ENCODE assay signal across 8 cellular contexts in the genomic region with DNA sequence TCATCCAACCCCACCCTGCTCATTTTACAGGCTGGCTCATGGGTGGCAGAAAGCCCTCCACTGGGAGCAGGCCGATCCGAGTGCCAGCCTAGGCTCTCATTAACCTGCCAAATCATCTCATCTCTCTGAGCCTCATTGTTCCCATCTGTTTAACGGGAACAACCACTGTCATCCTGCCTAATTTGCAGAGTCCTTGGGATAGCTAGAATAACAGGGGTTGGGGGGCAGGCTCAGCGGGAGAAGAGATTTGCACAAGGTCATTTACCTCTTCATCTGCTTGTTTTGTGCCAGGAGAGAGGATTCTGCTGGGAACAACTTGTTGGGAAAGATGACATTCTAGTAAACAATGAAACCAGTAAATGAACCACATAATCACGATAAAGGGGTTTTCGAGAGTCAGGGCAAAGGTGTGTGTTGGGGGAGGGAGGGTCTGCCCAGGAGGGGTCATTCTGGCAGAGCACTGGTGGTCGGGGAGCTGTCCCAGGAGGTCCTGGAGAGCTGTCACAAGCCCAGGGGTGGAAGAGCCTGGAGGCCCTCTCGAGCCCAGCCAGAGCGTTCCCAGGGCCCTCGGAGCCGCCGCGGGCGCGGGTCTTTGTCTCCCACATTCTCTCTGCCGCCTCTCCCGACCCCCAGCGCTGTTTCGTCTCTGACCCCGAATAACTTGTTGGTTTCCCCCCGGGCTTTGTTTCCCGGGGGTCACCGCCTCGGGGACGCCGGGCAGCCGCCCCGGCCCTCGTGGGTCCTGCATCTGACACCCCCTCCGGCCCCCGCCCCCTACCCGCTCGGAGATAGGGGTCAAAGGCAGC. TPM values are rescaled to one million over a fixed set of nuclear protein-coding genes. Genes with fewer than 3 reads are reported as not detected.
DNase-seq lines count a peak whose midpoint lies in the region; ATAC-seq and TF ChIP-seq lines count a peak whose summit lies in the region.

No MANE protein-coding gene starts in this region.

- H3K9ac ChIP-seq in liver (ENCODE audit: low read depth in 1 of 2, low read length in 2 of 2): peak overlapping the region; percentile 29 to 58

- H3K4me3 Mint-ChIP-seq in activated T-cell treated with anti-CD3 and anti-CD28 coated beads, Interleukin-2, amount 50 U/mL, for 72 hours: peak overlapping the region; percentile 54 to 74

- TF ChIP-seq CTCF in liver (IDR thresholded peaks at IDR 0.05; ENCODE audit: low read depth, low read length, missing input control) (no peak), tibial nerve (IDR thresholded peaks at IDR 0.05) (no peak)

- peaks cover 11 to 43% (median 31%) of the 10 kb centered on the region in 4 donors for H3K4me1 ChIP-seq in liver (ENCODE audit: control insufficient read depth in 4 of 4, insufficient read depth in 4 of 4, low read length in 3 of 4)
- H3K4me1 ChIP-seq in tibial nerve: peaks cover 5 to 46% (median 40%) of the 10 kb centered on the region in 4 donors

- TF ChIP-seq EP300 in tibial nerve (IDR thresholded peaks at IDR 0.05): no peak

- H3K27me3 ChIP-seq in liver (ENCODE audit: control insufficient read depth in 4 of 4, insufficient read depth in 4 of 4, low read length in 3 of 4) (no peaks in the 10 kb centered on the region), tibial nerve (no peaks in the 10 kb centered on the region)

- TF ChIP-seq RAD21 in liver (IDR thresholded peaks at IDR 0.05): peak in 1 of 2 donors; percentile 64

- H3K27me3 Mint-ChIP-seq in activated T-cell treated with anti-CD3 and anti-CD28 coated beads, Interleukin-2, amount 50 U/mL, for 72 hours (ENCODE audit: low read depth): peaks cover 11% of the 10 kb centered on the region

- peaks cover 0 to 1% of the 10 kb centered on the region in 2 donors for H3K36me3 Mint-ChIP-seq in activated T-cell treated with anti-CD3 and anti-CD28 coated beads, Interleukin-2, amount 50 U/mL, for 72 hours (ENCODE audit: insufficient read depth in 2 of 2)

- no peak for DNase-seq in activated T-cell treated with anti-CD3 and anti-CD28 coated beads, Interleukin-2, amount 50 U/mL, for 72 hours
- DNase-seq in activated T-cell treated with anti-CD3 and anti-CD28 coated beads for 4 hours (no peak), amniotic epithelial cell (ENCODE audit: low read depth) (peak; percentile 20), tibial nerve (ENCODE audit: low spot score in 2 of 2) (peak in 1 of 2 donors; percentile 43), NAMALWA (ENCODE audit: low spot score) (no peak), HCEC 1CT (no peak)

- no peak for ATAC-seq in activated T-cell treated with anti-CD3 and anti-CD28 coated beads, Interleukin-2, amount 50 U/mL, for 72 hours (replicated peaks in 1 of 2)
- ATAC-seq in HG03571 (IDR thresholded peaks at IDR 0.05; ENCODE audit: unreplicated experiment): no peak

- no peaks in the 10 kb centered on the region for H3K9me3 Mint-ChIP-seq in activated T-cell treated with anti-CD3 and anti-CD28 coated beads, Interleukin-2, amount 50 U/mL, for 72 hours

- WGBS in liver: 8% methylated on average over 33 of the region's 33 CpGs
- 7 to 15% methylated on average over 28 to 33 of the region's 33 CpGs for WGBS in tibial nerve, 2 donors

- H3K27ac ChIP-seq in liver (ENCODE audit: low read depth in 1 of 2, low read length in 2 of 2) (peak overlapping the region; percentile 98 to 99), tibial nerve (peak overlapping the region; percentile 94 to 100 (median 98))

- H3K9me3 ChIP-seq in liver (ENCODE audit: control insufficient read depth in 4 of 4, low read length in 3 of 4): no peaks in the 10 kb centered on the region
- no peaks in the 10 kb centered on the region for H3K9me3 ChIP-seq in tibial nerve

- peaks cover 0 to 4% (median 1%) of the 10 kb centered on the region in 4 donors for H3K36me3 ChIP-seq in liver (ENCODE audit: control insufficient read depth in 4 of 4, insufficient read depth in 3 of 4, low read depth in 1 of 4, low read length in 3 of 4)
- H3K36me3 ChIP-seq in tibial nerve: no peaks in the 10 kb centered on the region

- H3K4me3 ChIP-seq in liver (ENCODE audit: low read depth in 1 of 3, low read length in 3 of 3) (peak overlapping the region; percentile 48 to 92 (median 82)), tibial nerve (peak overlapping the region; percentile 82 to 100 (median 95))

- TF ChIP-seq POLR2A in tibial nerve (IDR thresholded peaks at IDR 0.05): no peak

- H3K27ac Mint-ChIP-seq in activated T-cell treated with anti-CD3 and anti-CD28 coated beads, Interleukin-2, amount 50 U/mL, for 72 hours: no peak overlapping the region

- H3K4me1 Mint-ChIP-seq in activated T-cell treated with anti-CD3 and anti-CD28 coated beads, Interleukin-2, amount 50 U/mL, for 72 hours (ENCODE audit: low read depth): peaks cover 8% of the 10 kb centered on the region

TF ChIP-seq in liver, 16 proteins besides CTCF, POLR2A, EP300 and RAD21:
- TF ChIP-seq EGR1 (IDR thresholded peaks at IDR 0.05; ENCODE audit: low read depth in 2 of 2) (no peak), FOXA2 (IDR thresholded peaks at IDR 0.05) (peak; percentile 55), TAF1 (conservative IDR thresholded peaks at IDR 0.05) (peak; percentile 26), RXRA (IDR thresholded peaks at IDR 0.05) (peak; percentile 96 to 97), HNF4G (IDR thresholded peaks at IDR 0.05) (peak; percentile 57), SP1 (IDR thresholded peaks at IDR 0.05) (peak; percentile 88), GABPA (IDR thresholded peaks at IDR 0.05 in 1 of 2, conservative IDR thresholded peaks at IDR 0.05 in 1 of 2) (no peak), JUND (IDR thresholded peaks at IDR 0.05) (peak in 1 of 2 donors; percentile 37), FOXA1 (IDR thresholded peaks at IDR 0.05) (peak; percentile 6), YY1 (IDR thresholded peaks at IDR 0.05) (peak; percentile 50), NR2F2 (IDR thresholded peaks at IDR 0.05) (peak; percentile 52), HNF4A (conservative IDR thresholded peaks at IDR 0.05) (peak; percentile 74 to 79)
- TF ChIP-seq, protein P1, sequence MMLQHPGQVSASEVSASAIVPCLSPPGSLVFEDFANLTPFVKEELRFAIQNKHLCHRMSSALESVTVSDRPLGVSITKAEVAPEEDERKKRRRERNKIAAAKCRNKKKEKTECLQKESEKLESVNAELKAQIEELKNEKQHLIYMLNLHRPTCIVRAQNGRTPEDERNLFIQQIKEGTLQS (IDR thresholded peaks at IDR 0.05): no peak
- TF ChIP-seq, protein P2, sequence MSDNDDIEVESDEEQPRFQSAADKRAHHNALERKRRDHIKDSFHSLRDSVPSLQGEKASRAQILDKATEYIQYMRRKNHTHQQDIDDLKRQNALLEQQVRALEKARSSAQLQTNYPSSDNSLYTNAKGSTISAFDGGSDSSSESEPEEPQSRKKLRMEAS (IDR thresholded peaks at IDR 0.05): peak; percentile 77
- TF ChIP-seq, protein P3, sequence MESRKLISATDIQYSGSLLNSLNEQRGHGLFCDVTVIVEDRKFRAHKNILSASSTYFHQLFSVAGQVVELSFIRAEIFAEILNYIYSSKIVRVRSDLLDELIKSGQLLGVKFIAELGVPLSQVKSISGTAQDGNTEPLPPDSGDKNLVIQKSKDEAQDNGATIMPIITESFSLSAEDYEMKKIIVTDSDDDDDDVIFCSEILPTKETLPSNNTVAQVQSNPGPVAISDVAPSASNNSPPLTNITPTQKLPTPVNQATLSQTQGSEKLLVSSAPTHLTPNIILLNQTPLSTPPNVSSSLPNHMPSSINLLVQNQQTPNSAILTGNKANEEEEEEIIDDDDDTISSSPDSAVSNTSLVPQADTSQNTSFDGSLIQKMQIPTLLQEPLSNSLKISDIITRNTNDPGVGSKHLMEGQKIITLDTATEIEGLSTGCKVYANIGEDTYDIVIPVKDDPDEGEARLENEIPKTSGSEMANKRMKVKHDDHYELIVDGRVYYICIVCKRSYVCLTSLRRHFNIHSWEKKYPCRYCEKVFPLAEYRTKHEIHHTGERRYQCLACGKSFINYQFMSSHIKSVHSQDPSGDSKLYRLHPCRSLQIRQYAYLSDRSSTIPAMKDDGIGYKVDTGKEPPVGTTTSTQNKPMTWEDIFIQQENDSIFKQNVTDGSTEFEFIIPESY (IDR thresholded peaks at IDR 0.05): peak; percentile 48
- TF ChIP-seq, protein P4, sequence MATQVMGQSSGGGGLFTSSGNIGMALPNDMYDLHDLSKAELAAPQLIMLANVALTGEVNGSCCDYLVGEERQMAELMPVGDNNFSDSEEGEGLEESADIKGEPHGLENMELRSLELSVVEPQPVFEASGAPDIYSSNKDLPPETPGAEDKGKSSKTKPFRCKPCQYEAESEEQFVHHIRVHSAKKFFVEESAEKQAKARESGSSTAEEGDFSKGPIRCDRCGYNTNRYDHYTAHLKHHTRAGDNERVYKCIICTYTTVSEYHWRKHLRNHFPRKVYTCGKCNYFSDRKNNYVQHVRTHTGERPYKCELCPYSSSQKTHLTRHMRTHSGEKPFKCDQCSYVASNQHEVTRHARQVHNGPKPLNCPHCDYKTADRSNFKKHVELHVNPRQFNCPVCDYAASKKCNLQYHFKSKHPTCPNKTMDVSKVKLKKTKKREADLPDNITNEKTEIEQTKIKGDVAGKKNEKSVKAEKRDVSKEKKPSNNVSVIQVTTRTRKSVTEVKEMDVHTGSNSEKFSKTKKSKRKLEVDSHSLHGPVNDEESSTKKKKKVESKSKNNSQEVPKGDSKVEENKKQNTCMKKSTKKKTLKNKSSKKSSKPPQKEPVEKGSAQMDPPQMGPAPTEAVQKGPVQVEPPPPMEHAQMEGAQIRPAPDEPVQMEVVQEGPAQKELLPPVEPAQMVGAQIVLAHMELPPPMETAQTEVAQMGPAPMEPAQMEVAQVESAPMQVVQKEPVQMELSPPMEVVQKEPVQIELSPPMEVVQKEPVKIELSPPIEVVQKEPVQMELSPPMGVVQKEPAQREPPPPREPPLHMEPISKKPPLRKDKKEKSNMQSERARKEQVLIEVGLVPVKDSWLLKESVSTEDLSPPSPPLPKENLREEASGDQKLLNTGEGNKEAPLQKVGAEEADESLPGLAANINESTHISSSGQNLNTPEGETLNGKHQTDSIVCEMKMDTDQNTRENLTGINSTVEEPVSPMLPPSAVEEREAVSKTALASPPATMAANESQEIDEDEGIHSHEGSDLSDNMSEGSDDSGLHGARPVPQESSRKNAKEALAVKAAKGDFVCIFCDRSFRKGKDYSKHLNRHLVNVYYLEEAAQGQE (IDR thresholded peaks at IDR 0.05): peak; percentile 54

RNA-seq across cellular contexts. Expression of a gene that starts 22.8 kb away (rescaled TPM):
- total RNA-seq in activated T-cell treated with anti-CD3 and anti-CD28 coated beads, Interleukin-2, amount 50 U/mL, for 72 hours: 1 to 10 TPM; 3.4 to 3.5 TPM
- total RNA-seq in liver (100 to 1,000 TPM in 1 of 2 donors, 10 to 100 TPM in 1; 39.5 to 103 TPM), tibial nerve (100 to 1,000 TPM in 2 of 4 donors, 10 to 100 TPM in 2; 53.2 to 137 (median 104) TPM)
- polyA plus RNA-seq in liver: 10 to 100 TPM; 10.3 to 38.5 TPM

RNA-seq across cellular contexts. Expression of a gene that starts 35.6 kb away (rescaled TPM):
- 1,000 to 10,000 TPM; 2,954 to 3,917 TPM for total RNA-seq in activated T-cell treated with anti-CD3 and anti-CD28 coated beads, Interleukin-2, amount 50 U/mL, for 72 hours
- total RNA-seq in liver: 100 to 1,000 TPM; 822 to 948 TPM
- polyA plus RNA-seq in liver: 100 to 1,000 TPM; 609 to 956 TPM
- 1,000 to 10,000 TPM; 2,328 to 3,623 (median 2,710) TPM for total RNA-seq in tibial nerve

Comparison
In these comparisons a context has a peak if more than half of its experiments do, and no peak if none do; other contexts are left out.
1. RNA of a gene that starts 22.8 kb away (total RNA-seq): 53.2 to 137 TPM in tibial nerve and 39.5 to 103 TPM in liver; 3.4 to 3.5 TPM in activated T-cell treated with anti-CD3 and anti-CD28 coated beads, Interleukin-2, amount 50 U/mL, for 72 hours; every median in the first group is over 4 times any median in the second.